In the genomic region with DNA sequence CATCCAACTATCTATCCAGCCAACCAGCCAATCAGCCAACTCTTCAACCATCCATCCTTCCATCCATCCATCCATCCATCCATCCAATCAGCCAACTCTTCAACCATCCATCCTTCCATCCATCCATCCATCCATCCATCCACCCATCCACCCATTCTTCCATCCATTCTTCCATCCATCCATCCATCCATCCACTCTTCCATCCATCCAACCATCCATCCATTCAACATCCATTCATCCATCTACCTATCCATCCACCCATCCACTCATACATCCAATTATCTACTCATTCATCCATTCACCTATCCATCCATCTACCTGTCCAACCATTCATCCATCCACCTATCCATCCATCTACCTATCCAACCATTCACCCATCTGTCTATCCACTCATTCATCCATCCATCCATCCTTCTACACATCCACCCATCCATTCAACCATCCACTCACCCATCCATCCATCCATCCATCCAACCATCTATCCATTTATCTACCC, we compare ENCODE assay signal across 15 cellular contexts.
"Had no signal": no experiment of that assay in that cellular context is flagged by ENCODE, and none has a peak within 500 bp of the region (broad histone marks: within the 10 kb centered on the region; RNA-seq: fewer than 3 reads in every experiment).

No MANE protein-coding gene starts in this region.

- H3K36me3 ChIP-seq: heart left ventricle, prostate gland had no signal

- H3K4me3 Mint-ChIP-seq: activated CD4-positive, alpha-beta memory T cell treated with anti-CD3 and anti-CD28 coated beads for 36 hours; activated T-cell treated with anti-CD3 and anti-CD28 coated beads, Interleukin-2, amount 50 U/mL, for 4 hours; dendritic cell treated with granulocyte-macrophage colony-stimulating factor and Interleukin-4, amounts not matched to agents 40 ng/mL and 50 ng/mL, for 4 days had no signal

- H3K9me3 Mint-ChIP-seq: activated CD4-positive, alpha-beta memory T cell treated with anti-CD3 and anti-CD28 coated beads for 36 hours; activated T-cell treated with anti-CD3 and anti-CD28 coated beads, Interleukin-2, amount 50 U/mL, for 4 hours had no signal

- H3K4me1 ChIP-seq: prostate gland had no signal

- DNase-seq: activated CD4-positive, alpha-beta memory T cell treated with anti-CD3 and anti-CD28 coated beads for 36 hours; activated CD4-positive, alpha-beta T cell treated with anti-CD3 and anti-CD28 coated beads for 1 hour; activated effector memory CD4-positive, alpha-beta T cell treated with anti-CD3 and anti-CD28 coated beads, Interleukin-2, amount 50 U/mL, for 16 hours; activated T-cell treated with anti-CD3 and anti-CD28 coated beads, Interleukin-2, amount 50 U/mL, for 4 hours; aorta; effector memory CD4-positive, alpha-beta T cell; heart left ventricle; right cardiac atrium; stimulated activated CD4-positive, alpha-beta T cell treated with anti-CD3 and anti-CD28 coated beads, Interleukin-4, amount 100 ng/mL, for 4 hours; stimulated activated CD8-positive, alpha-beta memory T cell treated with anti-CD3 and anti-CD28 coated beads, Interleukin-4, amount 100 ng/mL, for 48 hours; T-helper 9 cell had no signal

- H3K4me2 ChIP-seq: smooth muscle cell had no signal

- H3K27me3 Mint-ChIP-seq: activated CD4-positive, alpha-beta memory T cell treated with anti-CD3 and anti-CD28 coated beads for 36 hours; dendritic cell treated with granulocyte-macrophage colony-stimulating factor and Interleukin-4, amounts not matched to agents 40 ng/mL and 50 ng/mL, for 4 days had no signal

- H3K27ac ChIP-seq: epithelial cell of prostate, prostate gland had no signal

- H3K9me3 ChIP-seq: heart left ventricle, prostate gland had no signal

- ATAC-seq: activated T-cell treated with anti-CD3 and anti-CD28 coated beads, Interleukin-2, amount 50 U/mL, for 4 hours; heart left ventricle; right cardiac atrium had no signal

- H3K4me3 ChIP-seq: heart left ventricle, prostate gland, smooth muscle cell had no signal

- H3K27ac Mint-ChIP-seq: activated CD4-positive, alpha-beta memory T cell treated with anti-CD3 and anti-CD28 coated beads for 36 hours; dendritic cell treated with granulocyte-macrophage colony-stimulating factor and Interleukin-4, amounts not matched to agents 40 ng/mL and 50 ng/mL, for 4 days had no signal
